8 cellular contexts compared by ENCODE assay signal in genomic region chr2:30026091-30027055, GRCh38.
DNase-seq lines count a peak whose midpoint lies in the region; ATAC-seq and TF ChIP-seq lines count a peak whose summit lies in the region.

No MANE protein-coding gene starts in this region.

- CTCF ChIA-PET in WTC11 (lab: Charles Lee), result interaction anchor here (0.6 to 5.3 kb wide), 8 partner anchors 12 to 184 kb away, joined by 3 to 71 read pairs (median 4); partner anchors contain the start of gene ALK

- H3K4me1 Mint-ChIP-seq in WTC11, result peaks cover 25% of the 10 kb centered on the region

- TF ChIP-seq CTCF in WTC11 (IDR thresholded peaks at IDR 0.05) (peak; percentile 60), gastrocnemius medialis (IDR thresholded peaks at IDR 0.05 in 4 of 5, conservative IDR thresholded peaks at IDR 0.05 in 1 of 5) (peak in 4 of 5 experiments; percentile 36 to 49 (median 42))

- DNase-seq in EL (peak; percentile 89), HuH-7 (ENCODE audit: low spot score) (peak; percentile 61), WTC11 (ENCODE audit: low spot score) (peak; percentile 73), left cardiac atrium (peak; percentile 45), gastrocnemius medialis (peak in 1 of 2 donors; percentile 14), NOMO-1 treated with DMSO at 0.1 percent for 48 hours (lab: John Stamatoyannopoulos, UW; ENCODE audit: unreplicated experiment) (no peak)

- H3K36me3 ChIP-seq in gastrocnemius medialis, result no peaks in the 10 kb centered on the region

- H3K4me1 ChIP-seq in gastrocnemius medialis, result no peaks in the 10 kb centered on the region

- H3K9me3 Mint-ChIP-seq in WTC11, result no peaks in the 10 kb centered on the region

- no peak for TF ChIP-seq POLR2A in gastrocnemius medialis (IDR thresholded peaks at IDR 0.05)

- H3K4me3 ChIP-seq in gastrocnemius medialis, result no peak overlapping the region

- no peak overlapping the region for H3K27ac Mint-ChIP-seq in WTC11

- H3K4me3 Mint-ChIP-seq in WTC11, result no peak overlapping the region

- H3K9me3 ChIP-seq in gastrocnemius medialis, result no peaks in the 10 kb centered on the region

- H3K27ac ChIP-seq in gastrocnemius medialis, result no peak overlapping the region

- in situ Hi-C loops in gastrocnemius medialis (cut with MboI; ENCODE audit: low sequenced_read_pairs in 4 of 4), result no loop called here

- peaks cover 0 to 16% (median 0%) of the 10 kb centered on the region in 3 donors for H3K27me3 ChIP-seq in gastrocnemius medialis

- intact Hi-C loops in left cardiac atrium (cut with DNase I) (loop anchor here in 1 of 2 donors (5.0 to 10.0 kb wide), 2 partner anchors 104 to 1072 kb away; partner anchors contain the start of gene ALK), gastrocnemius medialis (cut with DNase I; ENCODE audit: low total_unique reads) (loop anchor here (2.0 kb wide), 1 partner anchor 104 kb away; no protein-coding TSS in a partner anchor)

- ATAC-seq in WTC11, result peak; percentile 87
- ATAC-seq in left cardiac atrium, result peak; percentile 79 to 82
- ATAC-seq in gastrocnemius medialis, result peak in 1 of 2 donors; percentile 41
- ATAC-seq in HG02938 (IDR thresholded peaks at IDR 0.05; ENCODE audit: unreplicated experiment), result no peak
- ATAC-seq in HG02678 (IDR thresholded peaks at IDR 0.05; ENCODE audit: unreplicated experiment), result no peak

- no peaks in the 10 kb centered on the region for H3K36me3 Mint-ChIP-seq in WTC11

- H3K27me3 Mint-ChIP-seq in WTC11 (ENCODE audit: low read depth), result no peaks in the 10 kb centered on the region

- POLR2A ChIA-PET in WTC11 (lab: Charles Lee), result interaction anchor here (0.5 kb wide), 1 partner anchor 266 kb away, joined by 3 read pairs; no protein-coding TSS in a partner anchor

TF ChIP-seq in WTC11, 78 proteins besides CTCF, POLR2A, EP300 and RAD21:
- TF ChIP-seq, protein P1, sequence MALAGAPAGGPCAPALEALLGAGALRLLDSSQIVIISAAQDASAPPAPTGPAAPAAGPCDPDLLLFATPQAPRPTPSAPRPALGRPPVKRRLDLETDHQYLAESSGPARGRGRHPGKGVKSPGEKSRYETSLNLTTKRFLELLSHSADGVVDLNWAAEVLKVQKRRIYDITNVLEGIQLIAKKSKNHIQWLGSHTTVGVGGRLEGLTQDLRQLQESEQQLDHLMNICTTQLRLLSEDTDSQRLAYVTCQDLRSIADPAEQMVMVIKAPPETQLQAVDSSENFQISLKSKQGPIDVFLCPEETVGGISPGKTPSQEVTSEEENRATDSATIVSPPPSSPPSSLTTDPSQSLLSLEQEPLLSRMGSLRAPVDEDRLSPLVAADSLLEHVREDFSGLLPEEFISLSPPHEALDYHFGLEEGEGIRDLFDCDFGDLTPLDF (CRISPR knock-in tag; IDR thresholded peaks at IDR 0.05), result no peak
- TF ChIP-seq GABPB1 (CRISPR knock-in tag; IDR thresholded peaks at IDR 0.05) (no peak), PRRX2 (CRISPR knock-in tag; IDR thresholded peaks at IDR 0.05) (no peak), ZNF396 (CRISPR knock-in tag; IDR thresholded peaks at IDR 0.05; ENCODE audit: borderline replicate concordance) (no peak), SOX15 (CRISPR knock-in tag; IDR thresholded peaks at IDR 0.05) (no peak), CREB1 (CRISPR knock-in tag; IDR thresholded peaks at IDR 0.05) (no peak), JUN (CRISPR knock-in tag; IDR thresholded peaks at IDR 0.05) (no peak), ZNF121 (CRISPR knock-in tag; IDR thresholded peaks at IDR 0.05) (no peak), HMGXB4 (CRISPR knock-in tag; IDR thresholded peaks at IDR 0.05) (no peak), PRDM15 (CRISPR knock-in tag; IDR thresholded peaks at IDR 0.05) (no peak), RELA (CRISPR knock-in tag; IDR thresholded peaks at IDR 0.05; ENCODE audit: borderline replicate concordance) (no peak), SMAD4 (CRISPR knock-in tag; IDR thresholded peaks at IDR 0.05) (no peak), ZBTB21 (CRISPR knock-in tag; IDR thresholded peaks at IDR 0.05; ENCODE audit: borderline replicate concordance) (no peak), RORB (CRISPR knock-in tag; IDR thresholded peaks at IDR 0.05) (no peak), MAX (CRISPR knock-in tag; IDR thresholded peaks at IDR 0.05) (no peak)
- TF ChIP-seq, protein P2, sequence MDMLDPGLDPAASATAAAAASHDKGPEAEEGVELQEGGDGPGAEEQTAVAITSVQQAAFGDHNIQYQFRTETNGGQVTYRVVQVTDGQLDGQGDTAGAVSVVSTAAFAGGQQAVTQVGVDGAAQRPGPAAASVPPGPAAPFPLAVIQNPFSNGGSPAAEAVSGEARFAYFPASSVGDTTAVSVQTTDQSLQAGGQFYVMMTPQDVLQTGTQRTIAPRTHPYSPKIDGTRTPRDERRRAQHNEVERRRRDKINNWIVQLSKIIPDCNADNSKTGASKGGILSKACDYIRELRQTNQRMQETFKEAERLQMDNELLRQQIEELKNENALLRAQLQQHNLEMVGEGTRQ (CRISPR knock-in tag; IDR thresholded peaks at IDR 0.05), result no peak
- TF ChIP-seq, protein P3, sequence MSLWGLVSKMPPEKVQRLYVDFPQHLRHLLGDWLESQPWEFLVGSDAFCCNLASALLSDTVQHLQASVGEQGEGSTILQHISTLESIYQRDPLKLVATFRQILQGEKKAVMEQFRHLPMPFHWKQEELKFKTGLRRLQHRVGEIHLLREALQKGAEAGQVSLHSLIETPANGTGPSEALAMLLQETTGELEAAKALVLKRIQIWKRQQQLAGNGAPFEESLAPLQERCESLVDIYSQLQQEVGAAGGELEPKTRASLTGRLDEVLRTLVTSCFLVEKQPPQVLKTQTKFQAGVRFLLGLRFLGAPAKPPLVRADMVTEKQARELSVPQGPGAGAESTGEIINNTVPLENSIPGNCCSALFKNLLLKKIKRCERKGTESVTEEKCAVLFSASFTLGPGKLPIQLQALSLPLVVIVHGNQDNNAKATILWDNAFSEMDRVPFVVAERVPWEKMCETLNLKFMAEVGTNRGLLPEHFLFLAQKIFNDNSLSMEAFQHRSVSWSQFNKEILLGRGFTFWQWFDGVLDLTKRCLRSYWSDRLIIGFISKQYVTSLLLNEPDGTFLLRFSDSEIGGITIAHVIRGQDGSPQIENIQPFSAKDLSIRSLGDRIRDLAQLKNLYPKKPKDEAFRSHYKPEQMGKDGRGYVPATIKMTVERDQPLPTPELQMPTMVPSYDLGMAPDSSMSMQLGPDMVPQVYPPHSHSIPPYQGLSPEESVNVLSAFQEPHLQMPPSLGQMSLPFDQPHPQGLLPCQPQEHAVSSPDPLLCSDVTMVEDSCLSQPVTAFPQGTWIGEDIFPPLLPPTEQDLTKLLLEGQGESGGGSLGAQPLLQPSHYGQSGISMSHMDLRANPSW (CRISPR knock-in tag; conservative IDR thresholded peaks at IDR 0.05; ENCODE audit: low read depth), result no peak
- TF ChIP-seq, protein P4, sequence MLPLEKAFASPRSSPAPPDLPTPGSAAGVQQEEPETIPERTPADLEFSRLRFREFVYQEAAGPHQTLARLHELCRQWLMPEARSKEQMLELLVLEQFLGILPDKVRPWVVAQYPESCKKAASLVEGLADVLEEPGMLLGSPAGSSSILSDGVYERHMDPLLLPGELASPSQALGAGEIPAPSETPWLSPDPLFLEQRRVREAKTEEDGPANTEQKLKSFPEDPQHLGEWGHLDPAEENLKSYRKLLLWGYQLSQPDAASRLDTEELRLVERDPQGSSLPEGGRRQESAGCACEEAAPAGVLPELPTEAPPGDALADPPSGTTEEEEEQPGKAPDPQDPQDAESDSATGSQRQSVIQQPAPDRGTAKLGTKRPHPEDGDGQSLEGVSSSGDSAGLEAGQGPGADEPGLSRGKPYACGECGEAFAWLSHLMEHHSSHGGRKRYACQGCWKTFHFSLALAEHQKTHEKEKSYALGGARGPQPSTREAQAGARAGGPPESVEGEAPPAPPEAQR (CRISPR knock-in tag; IDR thresholded peaks at IDR 0.05), result no peak

Comparison
In these comparisons a context has a peak if more than half of its experiments do, and no peak if none do; other contexts are left out.
1. ATAC-seq: peak in WTC11 (single experiment) and left cardiac atrium (2 of 2); none in HG02938 (single experiment) and HG02678 (single experiment).